Comparison of ENCODE assay signal across 8 cellular contexts in the genomic region with DNA sequence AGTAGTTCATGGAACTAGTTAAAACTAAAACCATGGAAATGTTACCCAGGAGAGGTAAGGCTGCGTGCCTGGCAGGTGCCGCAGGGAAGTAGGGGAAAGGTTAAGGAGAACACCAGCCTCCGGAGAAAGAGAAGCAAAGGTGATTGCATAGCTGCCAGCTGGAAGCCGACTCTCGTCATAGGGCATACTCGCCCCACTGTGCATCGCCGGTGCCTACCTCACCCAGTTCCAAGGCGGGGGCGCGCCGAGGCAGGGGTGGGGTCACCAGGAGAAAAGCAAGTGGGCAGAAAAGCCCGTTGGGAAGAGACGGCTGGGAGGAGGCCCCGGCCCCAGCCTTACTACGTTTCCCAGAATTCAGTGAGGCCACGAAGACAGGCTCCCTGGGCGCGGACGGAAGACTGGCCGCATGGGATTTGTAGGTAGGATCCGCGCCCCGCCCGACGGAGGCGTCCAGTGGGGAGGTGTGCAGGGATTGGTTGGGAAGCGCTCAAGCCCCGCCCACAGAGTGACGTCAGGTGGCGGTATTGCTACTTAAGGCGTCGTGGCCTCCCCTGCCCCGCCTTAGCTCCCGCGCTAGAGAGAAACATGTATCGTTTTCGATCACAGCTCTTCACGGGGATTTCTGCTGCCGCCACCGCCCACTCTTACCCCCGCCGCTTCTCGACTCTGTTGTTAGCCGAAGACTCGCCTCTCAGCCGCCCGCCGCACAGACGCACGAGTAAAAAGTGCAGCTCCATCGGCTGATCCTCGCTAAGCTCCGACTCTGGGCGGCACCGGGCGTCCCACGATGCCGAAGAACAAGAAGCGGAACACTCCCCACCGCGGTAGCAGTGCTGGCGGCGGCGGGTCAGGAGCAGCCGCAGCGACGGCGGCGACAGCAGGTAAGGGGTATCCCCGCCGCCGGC. TPM values are rescaled to one million over a fixed set of nuclear protein-coding genes. Genes with fewer than 3 reads are reported as not detected.
A peak's percentile ranks its signal among the peaks of the same experiment; 100 is the strongest.
DNase-seq lines count a peak whose midpoint lies in the region; ATAC-seq, FAIRE-seq and TF ChIP-seq lines count a peak whose summit lies in the region.

A gene with protein sequence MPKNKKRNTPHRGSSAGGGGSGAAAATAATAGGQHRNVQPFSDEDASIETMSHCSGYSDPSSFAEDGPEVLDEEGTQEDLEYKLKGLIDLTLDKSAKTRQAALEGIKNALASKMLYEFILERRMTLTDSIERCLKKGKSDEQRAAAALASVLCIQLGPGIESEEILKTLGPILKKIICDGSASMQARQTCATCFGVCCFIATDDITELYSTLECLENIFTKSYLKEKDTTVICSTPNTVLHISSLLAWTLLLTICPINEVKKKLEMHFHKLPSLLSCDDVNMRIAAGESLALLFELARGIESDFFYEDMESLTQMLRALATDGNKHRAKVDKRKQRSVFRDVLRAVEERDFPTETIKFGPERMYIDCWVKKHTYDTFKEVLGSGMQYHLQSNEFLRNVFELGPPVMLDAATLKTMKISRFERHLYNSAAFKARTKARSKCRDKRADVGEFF (plus strand): TSS at position 559 of the 905 bp plus-strand sequence. CDS start 229 bp downstream, at position 788.

- H4K8ac ChIP-seq in H1 (ENCODE audit: extremely low read depth, insufficient read depth, low read length) (peak within 1 kb of the TSS; percentile 96), mesenchymal stem cell (ENCODE audit: low read length) (peak within 1 kb of the TSS; percentile 81)

- H3K27me3 ChIP-seq in NT2/D1 (ENCODE audit: insufficient read depth, insufficient read length) (no peaks in the 10 kb centered on the region), H1 (replicated peaks in 1 of 4; ENCODE audit: control insufficient read depth in 3 of 4, extremely low read depth in 1 of 4, insufficient read depth in 3 of 4, low read length in 3 of 4) (no peaks in the 10 kb centered on the region), mesenchymal stem cell (ENCODE audit: control insufficient read depth in 1 of 2, insufficient read depth in 1 of 2, low read length in 2 of 2) (no peaks in the 10 kb centered on the region)

- POLR2A ChIA-PET in H1 (lab: Charles Lee; ENCODE audit: partially characterized antibody) = interaction anchor here (0.7 to 4.9 kb wide), 58 partner anchors 8 to 1038 kb away, joined by 3 to 75 read pairs (median 6); a partner anchor contains a TSS

- no peak for TF ChIP-seq CTCF in H1 (IDR thresholded peaks at IDR 0.05; ENCODE audit: control extremely low read depth in 1 of 3, insufficient read depth in 1 of 3, low read depth in 1 of 3, low read length in 3 of 3)

- TF ChIP-seq POLR2A in H1 (IDR thresholded peaks at IDR 0.05; ENCODE audit: control extremely low read depth in 1 of 2, low read depth in 2 of 2, low read length in 2 of 2) = peak; percentile 99

- DNase-seq in COR-L47 (lab: John Stamatoyannopoulos, UW) (peak; percentile 99), HUDEP-2 (lab: John Stamatoyannopoulos, UW; ENCODE audit: unreplicated experiment in 76 of 76) (peak; percentile 50 to 97 (median 95)), NT2/D1 (ENCODE audit: low read depth, low spot score) (peak; percentile 99), H1 (ENCODE audit: low read depth in 1 of 2, low spot score in 2 of 2) (peak; percentile 99), mesenchymal stem cell (peak; percentile 98)
- DNase-seq in activated CD8-positive, alpha-beta memory T cell treated with anti-CD3 and anti-CD28 coated beads, Interleukin-2, amount 10 ng/mL, durations not matched to agents 7 days and 5 days = peak; percentile 98
- DNase-seq in stimulated activated CD8-positive, alpha-beta memory T cell treated with anti-CD3 and anti-CD28 coated beads, Interleukin-12 subunit alpha, Interleukin-12 subunit beta, amount 100 ng/mL, for 4 hours (ENCODE audit: low read depth) = peak; percentile 95

- peaks cover 5% of the 10 kb centered on the region; the same call in 1 of the 2 replicates for H3K23me2 ChIP-seq in H1 (ENCODE audit: low read depth, low read length)

- H3K4me3 ChIP-seq in NT2/D1 (ENCODE audit: insufficient read length, low read depth) (peak within 1 kb of the TSS; percentile 96), H1 (ENCODE audit: extremely low read depth in 1 of 4, insufficient read depth in 2 of 4, low read depth in 3 of 4, low read length in 4 of 4) (peak within 1 kb of the TSS; percentile 76 to 98 (median 87)), mesenchymal stem cell (ENCODE audit: insufficient read depth in 1 of 2, low read depth in 1 of 2, low read length in 2 of 2) (peak within 1 kb of the TSS; percentile 95 to 96)

- H3K27ac ChIP-seq in H1 (ENCODE audit: low read depth, low read length) (peak within 1 kb of the TSS; percentile 94), mesenchymal stem cell (ENCODE audit: low read length, poor library complexity, severe bottlenecking) (peak within 1 kb of the TSS; percentile 80)

- peak; percentile 86 for FAIRE-seq in H1 (lab: Jason Lieb, UNC)

- no peaks in the 10 kb centered on the region for H3K9me3 Mint-ChIP-seq in activated CD8-positive, alpha-beta memory T cell treated with anti-CD3 and anti-CD28 coated beads, Interleukin-2, amount 10 ng/mL, durations not matched to agents 7 days and 5 days (ENCODE audit: low read depth)

- H3K9ac ChIP-seq in NT2/D1 (ENCODE audit: insufficient read length, low read depth) (peak within 1 kb of the TSS; percentile 96), H1 (replicated peaks in 1 of 4; ENCODE audit: extremely low read depth in 1 of 4, low read depth in 3 of 4, low read length in 3 of 4) (peak within 1 kb of the TSS; percentile 83 to 94 (median 88)), mesenchymal stem cell (ENCODE audit: low read length) (peak within 1 kb of the TSS; percentile 99)

- H2BK5ac ChIP-seq in H1 (ENCODE audit: low read depth, low read length) = peak within 1 kb of the TSS; percentile 95
- peak within 1 kb of the TSS; percentile 39 for H2BK5ac ChIP-seq in mesenchymal stem cell (ENCODE audit: low read depth, low read length, poor library complexity, severe bottlenecking)

- no peak within 1 kb of the TSS for H2BK20ac ChIP-seq in H1 (ENCODE audit: low read length)

- H3K27ac Mint-ChIP-seq in activated CD8-positive, alpha-beta memory T cell treated with anti-CD3 and anti-CD28 coated beads, Interleukin-2, amount 10 ng/mL, durations not matched to agents 7 days and 5 days = peak within 1 kb of the TSS; percentile 99

- H3K36me3 Mint-ChIP-seq in activated CD8-positive, alpha-beta memory T cell treated with anti-CD3 and anti-CD28 coated beads, Interleukin-2, amount 10 ng/mL, durations not matched to agents 7 days and 5 days = peaks cover 2% of the 10 kb centered on the region

- H4K5ac ChIP-seq in H1 (ENCODE audit: insufficient read length, low read depth, low read length) = peak within 1 kb of the TSS; percentile 95

- peak within 1 kb of the TSS; percentile 85 for H3K56ac ChIP-seq in H1 (replicated peaks; ENCODE audit: insufficient read length, low read depth, low read length)

- no peaks in the 10 kb centered on the region for H3K27me3 Mint-ChIP-seq in activated CD8-positive, alpha-beta memory T cell treated with anti-CD3 and anti-CD28 coated beads, Interleukin-2, amount 10 ng/mL, durations not matched to agents 7 days and 5 days

- peak within 1 kb of the TSS; percentile 67 to 92 for H3K4me2 ChIP-seq in H1 (ENCODE audit: insufficient read depth in 1 of 2, low read depth in 2 of 2, low read length in 2 of 2)
- peak within 1 kb of the TSS; percentile 94 for H3K4me2 ChIP-seq in mesenchymal stem cell (ENCODE audit: low read length, poor library complexity, severe bottlenecking)

- H3K4me3 Mint-ChIP-seq in activated CD8-positive, alpha-beta memory T cell treated with anti-CD3 and anti-CD28 coated beads, Interleukin-2, amount 10 ng/mL, durations not matched to agents 7 days and 5 days = peak within 1 kb of the TSS; percentile 95

- H3K79me1 ChIP-seq in H1 (ENCODE audit: low read depth, low read length) = no peaks in the 10 kb centered on the region
- no peaks in the 10 kb centered on the region for H3K79me1 ChIP-seq in mesenchymal stem cell (replicated peaks; ENCODE audit: low read length, poor library complexity, severe bottlenecking)

- H3K4ac ChIP-seq in H1 (replicated peaks; ENCODE audit: insufficient read length, low read depth, low read length) (peak within 1 kb of the TSS; percentile 19), mesenchymal stem cell (ENCODE audit: low read depth in 1 of 2, low read length in 2 of 2) (peak within 1 kb of the TSS; percentile 88 to 99)

- H3K9me3 ChIP-seq in NT2/D1 (ENCODE audit: insufficient read depth, low read length) (no peaks in the 10 kb centered on the region), H1 (ENCODE audit: insufficient read depth in 2 of 2, low read depth in 1 of 2, low read length in 1 of 2) (no peaks in the 10 kb centered on the region), mesenchymal stem cell (ENCODE audit: control insufficient read depth, low read length) (no peaks in the 10 kb centered on the region)

- CTCF ChIA-PET in activated CD8-positive, alpha-beta memory T cell treated with anti-CD3 and anti-CD28 coated beads, Interleukin-2, amount 10 ng/mL, durations not matched to agents 7 days and 5 days (lab: Charles Lee) = interaction anchor here (1.1 to 2.3 kb wide), 2 partner anchors 34 to 46 kb away, joined by 3 to 5 read pairs; no protein-coding TSS in a partner anchor
- CTCF ChIA-PET in H1 (lab: Charles Lee; ENCODE audit: partially characterized antibody) = interaction anchor here (0.6 to 1.8 kb wide), 3 partner anchors 7 to 74 kb away, joined by 3 to 4 read pairs (median 4); no protein-coding TSS in a partner anchor

- no peak within 1 kb of the TSS for H2BK120ac ChIP-seq in H1 (replicated peaks; ENCODE audit: low read depth, low read length)
- peak within 1 kb of the TSS; percentile 66 for H2BK120ac ChIP-seq in mesenchymal stem cell (ENCODE audit: low read depth, low read length)

- H2AFZ ChIP-seq in H1 (ENCODE audit: low read length) (peak within 1 kb of the TSS; percentile 93; the same call in 1 of the 2 replicates), mesenchymal stem cell (ENCODE audit: low read depth, low read length) (peak within 1 kb of the TSS; percentile 97)

- H2AK5ac ChIP-seq in H1 (ENCODE audit: low read depth, low read length) = peak within 1 kb of the TSS; percentile 75; the same call in 1 of the 2 replicates
- H2AK5ac ChIP-seq in mesenchymal stem cell (ENCODE audit: low read length, severe bottlenecking) = no peak within 1 kb of the TSS

- H3K23ac ChIP-seq in H1 (ENCODE audit: insufficient read length) (no peak within 1 kb of the TSS), mesenchymal stem cell (ENCODE audit: low read length in 2 of 2) (peak within 1 kb of the TSS in 1 of 2 experiments; percentile 98)

- H4K20me1 ChIP-seq in H1 (replicated peaks in 1 of 2; ENCODE audit: control insufficient read depth in 1 of 2, insufficient read depth in 2 of 2, low read length in 2 of 2) = peaks cover 3 to 5% of the 10 kb centered on the region in 2 experiments

- peak; percentile 68 for ATAC-seq in GM21381 (IDR thresholded peaks at IDR 0.05; ENCODE audit: unreplicated experiment)
- ATAC-seq in activated CD8-positive, alpha-beta memory T cell treated with anti-CD3 and anti-CD28 coated beads, Interleukin-2, amount 10 ng/mL, durations not matched to agents 7 days and 5 days = peak; percentile 82

- peak within 1 kb of the TSS; percentile 77 for H4K91ac ChIP-seq in H1 (replicated peaks; ENCODE audit: insufficient read length, low read length)
- H4K91ac ChIP-seq in mesenchymal stem cell (ENCODE audit: low read length) = peak within 1 kb of the TSS; percentile 75

- H2BK12ac ChIP-seq in H1 (ENCODE audit: low read depth, low read length) (no peak within 1 kb of the TSS; the same call in 1 of the 2 replicates), mesenchymal stem cell (ENCODE audit: low read length in 2 of 2) (peak within 1 kb of the TSS in 1 of 2 experiments; percentile 34)

- TF ChIP-seq EP300 in H1 (IDR thresholded peaks at IDR 0.05; ENCODE audit: borderline replicate concordance in 1 of 2, low read depth in 2 of 2, low read length in 2 of 2) = no peak

- no peak within 1 kb of the TSS; the same call in 1 of the 2 replicates for H2BK15ac ChIP-seq in H1 (ENCODE audit: low read length)
- peak within 1 kb of the TSS; percentile 86 for H2BK15ac ChIP-seq in mesenchymal stem cell (ENCODE audit: low read depth, poor library complexity, severe bottlenecking)

- H3K18ac ChIP-seq in H1 (ENCODE audit: extremely low read depth, low read length) (peak within 1 kb of the TSS; percentile 65; the same call in 1 of the 2 replicates), mesenchymal stem cell (ENCODE audit: low read depth in 1 of 2, low read length in 2 of 2) (peak within 1 kb of the TSS; percentile 92 to 100)

- WGBS in H1 (ENCODE audit: extremely low coverage in 1 of 2, insufficient coverage in 1 of 2, insufficient read length in 1 of 2, insufficient replicate concordance in 2 of 2, low coverage in 1 of 2, low lambda C conversion rate in 2 of 2, missing lambda C conversion rate in 1 of 2), 2 experiments = 2% methylated on average over 72 of the region's 73 CpGs; no CpG with 5 or more reads in 1 of the 2 experiments
- WGBS in mesenchymal stem cell = under 1% methylated on average over 67 of the region's 73 CpGs

- no peaks in the 10 kb centered on the region for H3K4me1 ChIP-seq in NT2/D1 (ENCODE audit: insufficient read depth, insufficient read length)
- peaks cover 0 to 8% (median under 1%) of the 10 kb centered on the region in 4 experiments; a peak in 2 of 7 replicates for H3K4me1 ChIP-seq in H1 (replicated peaks in 1 of 4; ENCODE audit: control insufficient read depth in 3 of 4, insufficient read depth in 4 of 4, low read length in 3 of 4)
- peaks cover 3% of the 10 kb centered on the region for H3K4me1 ChIP-seq in mesenchymal stem cell (ENCODE audit: control insufficient read depth, insufficient read depth, low read depth, low read length)

- peaks cover 37% of the 10 kb centered on the region for H3K4me1 Mint-ChIP-seq in activated CD8-positive, alpha-beta memory T cell treated with anti-CD3 and anti-CD28 coated beads, Interleukin-2, amount 10 ng/mL, durations not matched to agents 7 days and 5 days

- H3K36me3 ChIP-seq in NT2/D1 (ENCODE audit: insufficient read depth, insufficient read length, low read length) = peaks cover 12% of the 10 kb centered on the region
- H3K36me3 ChIP-seq in H1 (ENCODE audit: control insufficient read depth in 2 of 4, insufficient read depth in 4 of 4, low read length in 3 of 4) = no peaks in the 10 kb centered on the region; a peak in 1 of 8 replicates
- no peaks in the 10 kb centered on the region for H3K36me3 ChIP-seq in mesenchymal stem cell (ENCODE audit: control insufficient read depth in 1 of 2, insufficient read depth in 2 of 2, low read depth in 1 of 2, low read length in 2 of 2)

- TF ChIP-seq RAD21 in H1 (IDR thresholded peaks at IDR 0.05 in 1 of 2, conservative IDR thresholded peaks at IDR 0.05 in 1 of 2; ENCODE audit: low read depth in 2 of 2, low read length in 2 of 2) = no peak

- H3K14ac ChIP-seq in H1 (ENCODE audit: insufficient read length) (no peak within 1 kb of the TSS), mesenchymal stem cell (ENCODE audit: low read length in 2 of 2) (peak within 1 kb of the TSS in 1 of 2 experiments; percentile 99)

- peaks cover 8 to 44% of the 10 kb centered on the region in 2 experiments; a peak in 3 of 4 replicates for H3K79me2 ChIP-seq in H1 (ENCODE audit: control insufficient read depth in 1 of 2, insufficient read depth in 2 of 2, low read length in 2 of 2)

RNA-seq across cellular contexts. Expression of the gene that starts here (rescaled TPM):
- 10 to 100 TPM; 45.3 to 46.4 TPM for total RNA-seq in activated CD8-positive, alpha-beta memory T cell treated with anti-CD3 and anti-CD28 coated beads, Interleukin-2, amount 10 ng/mL, durations not matched to agents 7 days and 5 days
- total RNA-seq in H1 (2021; fragmentation: NEBNext Ultra II Directional; extraction: Animal tissue kit (Norgen Biotek cat#: 25700)) = 50.4 and 50.5 TPM in 2 replicates
- 17.1 and 23.0 TPM in 2 replicates for polyA plus RNA-seq in H1 (2011; rRNA removed)
- 35.7 TPM for polyA plus RNA-seq in H1 (2011; cell fraction: cytosol; rRNA removed)
- 35.8 TPM for polyA plus RNA-seq in H1 (2011; cell fraction: nucleus; rRNA removed)
- polyA plus RNA-seq in H1 (2012, experiment 1 of 2) = 21.6 to 48.4 TPM (median 26.3 TPM) in 4 replicates
- 3.2 TPM for polyA plus RNA-seq in H1 (2012, experiment 2 of 2)
- polyA plus RNA-seq in H1 (2013, experiment 1 of 2) = 31.7 TPM
- polyA plus RNA-seq in H1 (2013, experiment 2 of 2) = 31.0 TPM
- 30.4 and 42.0 TPM in 2 replicates for polyA minus RNA-seq in H1 (2011; rRNA and poly(A)+ RNA removed)
- 19.4 TPM for polyA minus RNA-seq in H1 (2011; cell fraction: cytosol; rRNA and poly(A)+ RNA removed)
- polyA minus RNA-seq in H1 (2011; cell fraction: nucleus; rRNA and poly(A)+ RNA removed) = 72.0 TPM
- 25.6 TPM for polyA plus RNA-seq in mesenchymal stem cell (2013, experiment 1 of 2)
- polyA plus RNA-seq in mesenchymal stem cell (2013, experiment 2 of 2) = 26.0 TPM

Comparison
In these comparisons a context has a peak if more than half of its experiments do, and no peak if none do; other contexts are left out.
1. Peak in every context shown above with its lines: DNase-seq, ATAC-seq, H3K4me3 ChIP-seq and H3K27ac ChIP-seq.